In genomic region chr13:45396548-45397095, GRCh38 we compare ENCODE assay signal across 9 cellular contexts. TPM values are rescaled to one million over a fixed set of nuclear protein-coding genes. Genes with fewer than 3 reads are reported as not detected.
DNase-seq lines count a peak whose midpoint lies in the region; ATAC-seq, FAIRE-seq and TF ChIP-seq lines count a peak whose summit lies in the region.
"Had no signal": no experiment of that assay in that cellular context is flagged by ENCODE, and none has a peak within 500 bp of the region (broad histone marks: within the 10 kb centered on the region; RNA-seq: fewer than 3 reads in every experiment).

No MANE protein-coding gene starts in this region.

- CTCF ChIA-PET in SK-N-SH (lab: Yijun Ruan, JAX), result no interaction called here

- no peaks in the 10 kb centered on the region for H3K9me2 ChIP-seq in SK-N-SH

- H3K9me3 Mint-ChIP-seq in activated naive CD8-positive, alpha-beta T cell treated with anti-CD3 and anti-CD28 coated beads, Interleukin-2, amount 10 ng/mL, durations not matched to agents 7 days and 5 days, result no peaks in the 10 kb centered on the region

- DNase-seq in HT1080 (ENCODE audit: low read depth) (peak; percentile 9), kidney (no peak), SK-N-SH (no peak), SW 1271 (lab: John Stamatoyannopoulos, UW) (no peak)
- DNase-seq in activated naive CD8-positive, alpha-beta T cell treated with anti-CD3 and anti-CD28 coated beads, Interleukin-2, amount 10 ng/mL, durations not matched to agents 7 days and 5 days, result no peak
- no peak for DNase-seq in activated CD8-positive, alpha-beta memory T cell treated with anti-CD3 and anti-CD28 coated beads for 24 hours

- peak overlapping the region; percentile 87 for H3K27ac Mint-ChIP-seq in activated naive CD8-positive, alpha-beta T cell treated with anti-CD3 and anti-CD28 coated beads, Interleukin-2, amount 10 ng/mL, durations not matched to agents 7 days and 5 days

- POLR2A ChIA-PET in activated naive CD8-positive, alpha-beta T cell treated with anti-CD3 and anti-CD28 coated beads, Interleukin-2, amount 10 ng/mL, durations not matched to agents 7 days and 5 days (lab: Charles Lee), result interaction anchor here (1.1 to 3.7 kb wide), 3 partner anchors 21 to 57 kb away, joined by 3 to 17 read pairs (median 6); partner anchors contain the start of gene SLC25A30
- POLR2A ChIA-PET in SK-N-SH (lab: Yijun Ruan, JAX), result no interaction called here

- no peak for FAIRE-seq in kidney (lab: Jason Lieb, UNC)

- WGBS in SK-N-SH (ENCODE audit: low lambda C conversion rate), result 94% methylated on average over 9 of the region's 9 CpGs

- H3K9ac ChIP-seq in BLaER1, result peak overlapping the region; percentile 56; the same call in 1 of the 2 replicates
- H3K9ac ChIP-seq in kidney (ENCODE audit: low read length in 2 of 2), result peak overlapping the region in 1 of 2 donors; percentile 24
- no peak overlapping the region for H3K9ac ChIP-seq in SK-N-SH

- TF ChIP-seq CTCF in kidney (IDR thresholded peaks at IDR 0.05; ENCODE audit: borderline replicate concordance, extremely low read depth, insufficient read depth) (no peak), SK-N-SH (IDR thresholded peaks at IDR 0.05) (no peak)

- H4K20me1 ChIP-seq in BLaER1, result no peaks in the 10 kb centered on the region
- no peaks in the 10 kb centered on the region for H4K20me1 ChIP-seq in SK-N-SH (ENCODE audit: insufficient read depth)

- H3K36me3 Mint-ChIP-seq in activated naive CD8-positive, alpha-beta T cell treated with anti-CD3 and anti-CD28 coated beads, Interleukin-2, amount 10 ng/mL, durations not matched to agents 7 days and 5 days, result peaks cover 38% of the 10 kb centered on the region

- no peak overlapping the region for H2AFZ ChIP-seq in SK-N-SH (ENCODE audit: low read depth)

- H3K4me2 ChIP-seq in BLaER1, result peak overlapping the region; percentile 76
- no peak overlapping the region for H3K4me2 ChIP-seq in SK-N-SH

- H3K36me3 ChIP-seq in BLaER1 (peaks cover 63% of the 10 kb centered on the region), kidney (ENCODE audit: control insufficient read depth in 1 of 2, insufficient read depth in 2 of 2, low read length in 2 of 2) (peaks cover 18 to 57% of the 10 kb centered on the region in 2 donors), SK-N-SH (replicated peaks in 1 of 2; ENCODE audit: control insufficient read depth in 1 of 2, insufficient read depth in 2 of 2, low read length in 1 of 2) (peaks cover 27 to 45% of the 10 kb centered on the region in 2 experiments)

- TF ChIP-seq RAD21 in SK-N-SH (IDR thresholded peaks at IDR 0.05; ENCODE audit: low read length), result no peak

- ATAC-seq in activated naive CD8-positive, alpha-beta T cell treated with anti-CD3 and anti-CD28 coated beads, Interleukin-2, amount 10 ng/mL, durations not matched to agents 7 days and 5 days (ENCODE audit: low read depth), result no peak
- ATAC-seq in HG03159 (IDR thresholded peaks at IDR 0.05; ENCODE audit: unreplicated experiment), result no peak

- no peak for TF ChIP-seq EP300 in SK-N-SH (IDR thresholded peaks at IDR 0.05; ENCODE audit: borderline replicate concordance in 1 of 2, low read depth in 1 of 2, low read length in 1 of 2)

- H3K27me3 ChIP-seq in BLaER1 (no peaks in the 10 kb centered on the region), SK-N-SH (ENCODE audit: insufficient read depth) (no peaks in the 10 kb centered on the region)

- H3K27ac ChIP-seq in BLaER1, result peak overlapping the region; percentile 58
- H3K27ac ChIP-seq in kidney (ENCODE audit: low read depth in 2 of 2, low read length in 2 of 2), result peak overlapping the region; percentile 38 to 67
- H3K27ac ChIP-seq in SK-N-SH (ENCODE audit: low read depth in 2 of 2, low read length in 1 of 2), result no peak overlapping the region
- H3K27ac ChIP-seq: C4-2B had no signal

- peaks cover 11% of the 10 kb centered on the region for H3F3A ChIP-seq in SK-N-SH (replicated peaks; ENCODE audit: insufficient read depth)

- H3K4me3 ChIP-seq in BLaER1 (peak overlapping the region; percentile 40), kidney (ENCODE audit: low read length in 2 of 2) (no peak overlapping the region), SK-N-SH (ENCODE audit: low read depth in 2 of 2, low read length in 1 of 2) (no peak overlapping the region)

- no peaks in the 10 kb centered on the region for H3K27me3 Mint-ChIP-seq in activated naive CD8-positive, alpha-beta T cell treated with anti-CD3 and anti-CD28 coated beads, Interleukin-2, amount 10 ng/mL, durations not matched to agents 7 days and 5 days

- H3K4me3 Mint-ChIP-seq in activated naive CD8-positive, alpha-beta T cell treated with anti-CD3 and anti-CD28 coated beads, Interleukin-2, amount 10 ng/mL, durations not matched to agents 7 days and 5 days, result peak overlapping the region; percentile 23

- intact Hi-C loops in kidney (cut with DNase I), result no loop called here

- no peaks in the 10 kb centered on the region; the same call in 1 of the 2 replicates for H3K79me2 ChIP-seq in SK-N-SH (ENCODE audit: insufficient read depth)

- H3K4me1 ChIP-seq in BLaER1, result peaks cover 50% of the 10 kb centered on the region
- peaks cover 10 to 22% of the 10 kb centered on the region in 2 donors for H3K4me1 ChIP-seq in kidney (ENCODE audit: control insufficient read depth in 1 of 2, insufficient read depth in 1 of 2, low read depth in 1 of 2, low read length in 2 of 2)
- no peaks in the 10 kb centered on the region; a peak in 1 of 4 replicates for H3K4me1 ChIP-seq in SK-N-SH (ENCODE audit: control insufficient read depth in 1 of 2, insufficient read depth in 2 of 2, low read depth in 1 of 2, low read length in 1 of 2)

- H3K4me1 Mint-ChIP-seq in activated naive CD8-positive, alpha-beta T cell treated with anti-CD3 and anti-CD28 coated beads, Interleukin-2, amount 10 ng/mL, durations not matched to agents 7 days and 5 days, result peaks cover 49% of the 10 kb centered on the region

- no peaks in the 10 kb centered on the region for H3K9me3 ChIP-seq in BLaER1
- H3K9me3 ChIP-seq in kidney (ENCODE audit: control insufficient read depth in 1 of 2, low read length in 2 of 2), result no peaks in the 10 kb centered on the region
- no peaks in the 10 kb centered on the region for H3K9me3 ChIP-seq in SK-N-SH

TF ChIP-seq in SK-N-SH, 30 proteins besides CTCF, POLR2A, EP300 and RAD21:
- TF ChIP-seq PBX3 (IDR thresholded peaks at IDR 0.05) (no peak), TCF12 (IDR thresholded peaks at IDR 0.05) (no peak), TEAD4 (IDR thresholded peaks at IDR 0.05; ENCODE audit: borderline replicate concordance, insufficient read depth) (no peak), IRF3 (IDR thresholded peaks at IDR 0.05; ENCODE audit: low read depth, low read length) (no peak), NFIC (IDR thresholded peaks at IDR 0.05; ENCODE audit: borderline replicate concordance) (no peak), SMC3 (IDR thresholded peaks at IDR 0.05; ENCODE audit: low read depth, low read length) (no peak), FOSL2 (IDR thresholded peaks at IDR 0.05; ENCODE audit: borderline replicate concordance, low read depth) (no peak), GABPA (IDR thresholded peaks at IDR 0.05; ENCODE audit: low read depth) (no peak), RCOR1 (IDR thresholded peaks at IDR 0.05; ENCODE audit: low read length) (no peak), MXI1 (IDR thresholded peaks at IDR 0.05; ENCODE audit: low read depth, low read length) (no peak), CHD2 (IDR thresholded peaks at IDR 0.05; ENCODE audit: low read length, partially characterized antibody) (no peak)

RNA-seq across cellular contexts. Expression of gene SLC25A30, which starts 21.6 kb away (rescaled TPM):
- 3.0 and 12.9 TPM in 2 replicates for total RNA-seq in HT1080 (2014; rRNA removed; shearing (Covaris generic))
- 4.9 and 5.7 TPM in 2 replicates for polyA plus RNA-seq in HT1080 (2015; cell fraction: cytosol; rRNA removed)
- polyA plus RNA-seq in HT1080 (2015; cell fraction: nucleus; rRNA removed), result 3.8 and 5.4 TPM in 2 replicates
- 10 to 100 TPM; 18.6 to 19.6 TPM for total RNA-seq in activated naive CD8-positive, alpha-beta T cell treated with anti-CD3 and anti-CD28 coated beads, Interleukin-2, amount 10 ng/mL, durations not matched to agents 7 days and 5 days
- 47.1 TPM for total RNA-seq in kidney
- polyA plus RNA-seq in kidney (ENCODE audit: insufficient read depth, low read depth, low replicate concordance) (32.9 TPM), SK-N-SH (2012; rRNA removed) (9.6 and 13.9 TPM in 2 replicates)
- polyA plus RNA-seq in SK-N-SH (2012; cell fraction: cytosol; rRNA removed), result 11.8 and 13.8 TPM in 2 replicates
- polyA plus RNA-seq in SK-N-SH (2012; cell fraction: nucleus; rRNA removed), result 7.0 and 14.1 TPM in 2 replicates

RNA-seq across cellular contexts. Expression of gene TPT1, which starts 55.6 kb away (rescaled TPM):
- 1,865 and 1,866 TPM in 2 replicates for total RNA-seq in HT1080 (2014; rRNA removed; shearing (Covaris generic))
- 3,449 and 4,660 TPM in 2 replicates for polyA plus RNA-seq in HT1080 (2015; cell fraction: cytosol; rRNA removed)
- 774 and 925 TPM in 2 replicates for polyA plus RNA-seq in HT1080 (2015; cell fraction: nucleus; rRNA removed)
- 1,000 to 10,000 TPM; 5,393 to 5,681 TPM for total RNA-seq in activated naive CD8-positive, alpha-beta T cell treated with anti-CD3 and anti-CD28 coated beads, Interleukin-2, amount 10 ng/mL, durations not matched to agents 7 days and 5 days
- total RNA-seq in kidney, result 4,291 TPM
- polyA plus RNA-seq in kidney (ENCODE audit: insufficient read depth, low read depth, low replicate concordance), result 6,901 TPM
- 1,919 and 2,653 TPM in 2 replicates for polyA plus RNA-seq in SK-N-SH (2012; rRNA removed)
- polyA plus RNA-seq in SK-N-SH (2012; cell fraction: cytosol; rRNA removed), result 3,224 and 4,461 TPM in 2 replicates
- polyA plus RNA-seq in SK-N-SH (2012; cell fraction: nucleus; rRNA removed), result 453 and 593 TPM in 2 replicates

Comparison
In these comparisons a context has a peak if more than half of its experiments do, and no peak if none do; other contexts are left out.
1. H3K27ac ChIP-seq: peak in BLaER1 (single experiment) and kidney (2 of 2); none in SK-N-SH (0 of 2).